ENCODE assay signal across 1 cellular context in the genomic region with DNA sequence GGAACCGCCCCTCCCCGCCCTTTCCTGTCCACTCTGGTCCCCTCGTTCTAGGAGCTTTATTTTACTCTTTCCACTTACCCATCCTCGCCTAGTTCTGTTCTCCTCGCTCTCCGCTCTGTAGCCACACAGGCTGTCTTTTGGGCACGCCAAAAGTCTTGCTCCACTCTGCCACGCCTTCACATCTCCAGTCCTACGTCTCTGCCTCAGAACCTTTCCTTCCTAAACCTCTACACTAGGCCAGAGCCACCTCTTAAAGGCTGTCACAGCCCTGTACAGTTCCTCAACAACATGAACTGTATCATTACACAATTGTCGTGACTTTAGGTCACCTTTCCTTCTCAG.
TF ChIP-seq lines count a peak whose summit lies in the region.

No MANE protein-coding gene starts in this region.

TF ChIP-seq in H1, 55 proteins besides CTCF, POLR2A, EP300 and RAD21:
- TF ChIP-seq SP1 (IDR thresholded peaks at IDR 0.05; ENCODE audit: low read depth, low read length) (no peak), KDM4A (IDR thresholded peaks at IDR 0.05; ENCODE audit: low read depth, low read length, severe bottlenecking) (peak; percentile 1), ZNF274 (IDR thresholded peaks at IDR 0.05; ENCODE audit: borderline replicate concordance, extremely low read depth, low read length) (no peak)
TF ChIP-seq in H1: peak in this region for 1.
